ENCODE assay signal across 8 cellular contexts in the genomic region with DNA sequence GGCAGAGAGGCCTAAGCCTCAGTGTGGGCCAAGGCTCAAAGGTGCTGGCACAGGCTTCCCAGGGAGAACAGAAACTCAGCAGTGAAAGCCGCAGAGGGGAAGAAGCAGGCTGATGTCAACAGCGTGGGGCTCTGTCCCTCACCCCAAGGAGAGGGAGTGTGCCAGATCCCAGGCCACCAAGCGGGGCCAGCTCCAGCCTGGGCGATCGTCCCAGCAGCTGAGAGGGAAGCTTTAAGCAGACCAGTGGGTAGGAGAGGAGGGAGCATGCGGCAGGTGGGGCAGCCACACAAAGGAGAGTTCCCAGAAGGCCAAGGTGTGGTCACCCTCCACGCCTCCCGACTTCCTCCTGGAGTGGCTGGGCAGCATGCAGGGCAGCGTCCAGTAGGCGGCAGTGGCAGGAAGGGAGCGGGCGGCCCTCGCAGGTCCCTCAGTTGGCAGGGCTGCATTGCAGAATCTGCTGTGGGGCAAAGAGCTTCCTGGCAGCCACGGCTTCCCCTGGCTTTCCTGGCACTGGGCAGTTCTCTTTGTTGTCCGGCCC. TPM values are rescaled to one million over a fixed set of nuclear protein-coding genes. Genes with fewer than 3 reads are reported as not detected.
DNase-seq lines count a peak whose midpoint lies in the region; ATAC-seq, FAIRE-seq and TF ChIP-seq lines count a peak whose summit lies in the region.

No MANE protein-coding gene starts in this region.

- no peaks in the 10 kb centered on the region for H3K27me3 Mint-ChIP-seq in activated T-helper 17 cell treated with anti-CD3 and anti-CD28 coated beads, Interleukin-2, amount 50 U/mL, for 72 hours
- no peaks in the 10 kb centered on the region for H3K27me3 Mint-ChIP-seq in effector memory CD8-positive, alpha-beta T cell

- H3K9me3 ChIP-seq in subcutaneous abdominal adipose tissue (ENCODE audit: control insufficient read depth in 5 of 5, low read length in 5 of 5), result no peaks in the 10 kb centered on the region

- TF ChIP-seq RAD21 in Ishikawa (IDR thresholded peaks at IDR 0.05; ENCODE audit: low read depth), result peak; percentile 53; the same call in 1 of the 2 replicates

- peaks cover 29% of the 10 kb centered on the region for H3K4me1 Mint-ChIP-seq in activated T-helper 17 cell treated with anti-CD3 and anti-CD28 coated beads, Interleukin-2, amount 50 U/mL, for 72 hours
- H3K4me1 Mint-ChIP-seq in effector memory CD8-positive, alpha-beta T cell (ENCODE audit: low read depth in 2 of 2), result peaks cover 34 to 38% of the 10 kb centered on the region in 2 donors

- DNase-seq in kidney tubule cell (ENCODE audit: low spot score) (peak; percentile 84), H54 (ENCODE audit: insufficient read length, low spot score) (no peak)
- DNase-seq in effector memory CD8-positive, alpha-beta T cell, result no peak
- DNase-seq in activated CD4-positive, CD25-positive, alpha-beta regulatory T cell treated with anti-CD3 and anti-CD28 coated beads, Interleukin-2, amount 50 U/mL, for 72 hours, result no peak
- no peak for DNase-seq in activated effector memory CD4-positive, alpha-beta T cell treated with anti-CD3 and anti-CD28 coated beads, Interleukin-2, amount 50 U/mL, for 16 hours

- H3K27ac ChIP-seq in subcutaneous abdominal adipose tissue (ENCODE audit: low read depth, low read length), result peak overlapping the region; percentile 79

- H3K4me3 ChIP-seq in subcutaneous abdominal adipose tissue (ENCODE audit: low read depth in 1 of 5, low read length in 5 of 5), result no peak overlapping the region

- no peak for FAIRE-seq in H54 (lab: Jason Lieb, UNC)

- H3K36me3 ChIP-seq in subcutaneous abdominal adipose tissue (ENCODE audit: control insufficient read depth in 5 of 5, insufficient read depth in 5 of 5, low read length in 5 of 5), result peaks cover 0 to 25% (median 19%) of the 10 kb centered on the region in 5 donors

- no peak for ATAC-seq in activated T-helper 17 cell treated with anti-CD3 and anti-CD28 coated beads, Interleukin-2, amount 50 U/mL, for 72 hours (replicated peaks)
- ATAC-seq in effector memory CD8-positive, alpha-beta T cell (replicated peaks), result no peak

- peak overlapping the region; percentile 88 for H3K27ac Mint-ChIP-seq in activated T-helper 17 cell treated with anti-CD3 and anti-CD28 coated beads, Interleukin-2, amount 50 U/mL, for 72 hours
- peak overlapping the region in 1 of 2 donors; percentile 88 for H3K27ac Mint-ChIP-seq in effector memory CD8-positive, alpha-beta T cell

- peaks cover 13 to 70% (median 53%) of the 10 kb centered on the region in 5 donors for H3K4me1 ChIP-seq in subcutaneous abdominal adipose tissue (ENCODE audit: control insufficient read depth in 5 of 5, insufficient read depth in 5 of 5, low read length in 5 of 5)

- H3K4me3 Mint-ChIP-seq in activated T-helper 17 cell treated with anti-CD3 and anti-CD28 coated beads, Interleukin-2, amount 50 U/mL, for 72 hours, result peak overlapping the region; percentile 66
- peak overlapping the region in 1 of 2 donors; percentile 23 for H3K4me3 Mint-ChIP-seq in effector memory CD8-positive, alpha-beta T cell

- H3K36me3 Mint-ChIP-seq in activated T-helper 17 cell treated with anti-CD3 and anti-CD28 coated beads, Interleukin-2, amount 50 U/mL, for 72 hours (ENCODE audit: low read depth), result peaks cover 76% of the 10 kb centered on the region
- H3K36me3 Mint-ChIP-seq in effector memory CD8-positive, alpha-beta T cell (ENCODE audit: insufficient read depth), result peaks cover 32% of the 10 kb centered on the region

- no peaks in the 10 kb centered on the region for H3K27me3 ChIP-seq in subcutaneous abdominal adipose tissue (ENCODE audit: control insufficient read depth in 5 of 5, insufficient read depth in 4 of 5, low read length in 5 of 5)

- no peaks in the 10 kb centered on the region for H3K9me3 Mint-ChIP-seq in activated T-helper 17 cell treated with anti-CD3 and anti-CD28 coated beads, Interleukin-2, amount 50 U/mL, for 72 hours
- no peaks in the 10 kb centered on the region for H3K9me3 Mint-ChIP-seq in effector memory CD8-positive, alpha-beta T cell

- TF ChIP-seq EP300 in Ishikawa (IDR thresholded peaks at IDR 0.05; ENCODE audit: borderline replicate concordance), result 0 out of 2 replicates have a peak, but pooled peaks have one; percentile 13

- H3K9ac ChIP-seq in subcutaneous abdominal adipose tissue (ENCODE audit: low read length in 5 of 5), result peak overlapping the region in 3 of 5 donors; percentile 42 to 68 (median 59)

- no peak for TF ChIP-seq POLR2A in H54 (IDR thresholded peaks at IDR 0.05; ENCODE audit: low read depth, low read length)

TF ChIP-seq in Ishikawa, 13 proteins besides CTCF, POLR2A, EP300 and RAD21:
- TF ChIP-seq TEAD4 (IDR thresholded peaks at IDR 0.05), result no peak
- TF ChIP-seq, protein P1, sequence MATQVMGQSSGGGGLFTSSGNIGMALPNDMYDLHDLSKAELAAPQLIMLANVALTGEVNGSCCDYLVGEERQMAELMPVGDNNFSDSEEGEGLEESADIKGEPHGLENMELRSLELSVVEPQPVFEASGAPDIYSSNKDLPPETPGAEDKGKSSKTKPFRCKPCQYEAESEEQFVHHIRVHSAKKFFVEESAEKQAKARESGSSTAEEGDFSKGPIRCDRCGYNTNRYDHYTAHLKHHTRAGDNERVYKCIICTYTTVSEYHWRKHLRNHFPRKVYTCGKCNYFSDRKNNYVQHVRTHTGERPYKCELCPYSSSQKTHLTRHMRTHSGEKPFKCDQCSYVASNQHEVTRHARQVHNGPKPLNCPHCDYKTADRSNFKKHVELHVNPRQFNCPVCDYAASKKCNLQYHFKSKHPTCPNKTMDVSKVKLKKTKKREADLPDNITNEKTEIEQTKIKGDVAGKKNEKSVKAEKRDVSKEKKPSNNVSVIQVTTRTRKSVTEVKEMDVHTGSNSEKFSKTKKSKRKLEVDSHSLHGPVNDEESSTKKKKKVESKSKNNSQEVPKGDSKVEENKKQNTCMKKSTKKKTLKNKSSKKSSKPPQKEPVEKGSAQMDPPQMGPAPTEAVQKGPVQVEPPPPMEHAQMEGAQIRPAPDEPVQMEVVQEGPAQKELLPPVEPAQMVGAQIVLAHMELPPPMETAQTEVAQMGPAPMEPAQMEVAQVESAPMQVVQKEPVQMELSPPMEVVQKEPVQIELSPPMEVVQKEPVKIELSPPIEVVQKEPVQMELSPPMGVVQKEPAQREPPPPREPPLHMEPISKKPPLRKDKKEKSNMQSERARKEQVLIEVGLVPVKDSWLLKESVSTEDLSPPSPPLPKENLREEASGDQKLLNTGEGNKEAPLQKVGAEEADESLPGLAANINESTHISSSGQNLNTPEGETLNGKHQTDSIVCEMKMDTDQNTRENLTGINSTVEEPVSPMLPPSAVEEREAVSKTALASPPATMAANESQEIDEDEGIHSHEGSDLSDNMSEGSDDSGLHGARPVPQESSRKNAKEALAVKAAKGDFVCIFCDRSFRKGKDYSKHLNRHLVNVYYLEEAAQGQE (IDR thresholded peaks at IDR 0.05; ENCODE audit: low read depth), result no peak
- TF ChIP-seq ZBTB7A (IDR thresholded peaks at IDR 0.05; ENCODE audit: low read depth), result no peak
- TF ChIP-seq, protein P2, sequence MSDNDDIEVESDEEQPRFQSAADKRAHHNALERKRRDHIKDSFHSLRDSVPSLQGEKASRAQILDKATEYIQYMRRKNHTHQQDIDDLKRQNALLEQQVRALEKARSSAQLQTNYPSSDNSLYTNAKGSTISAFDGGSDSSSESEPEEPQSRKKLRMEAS (IDR thresholded peaks at IDR 0.05), result peak; percentile 68
- 0 out of 2 replicates have a peak, but pooled peaks have one; percentile 14 for TF ChIP-seq TCF12 (IDR thresholded peaks at IDR 0.05; ENCODE audit: low read depth)
- TF ChIP-seq CREB1 (IDR thresholded peaks at IDR 0.05; ENCODE audit: low read depth), result no peak
- no peak for TF ChIP-seq TAF1 (IDR thresholded peaks at IDR 0.05; ENCODE audit: low read depth)
- no peak for TF ChIP-seq NFIC (IDR thresholded peaks at IDR 0.05)
- no peak for TF ChIP-seq EGR1 (IDR thresholded peaks at IDR 0.05)
- no peak for TF ChIP-seq FOXM1 (IDR thresholded peaks at IDR 0.05; ENCODE audit: borderline replicate concordance, low read depth)
- TF ChIP-seq, protein P3, sequence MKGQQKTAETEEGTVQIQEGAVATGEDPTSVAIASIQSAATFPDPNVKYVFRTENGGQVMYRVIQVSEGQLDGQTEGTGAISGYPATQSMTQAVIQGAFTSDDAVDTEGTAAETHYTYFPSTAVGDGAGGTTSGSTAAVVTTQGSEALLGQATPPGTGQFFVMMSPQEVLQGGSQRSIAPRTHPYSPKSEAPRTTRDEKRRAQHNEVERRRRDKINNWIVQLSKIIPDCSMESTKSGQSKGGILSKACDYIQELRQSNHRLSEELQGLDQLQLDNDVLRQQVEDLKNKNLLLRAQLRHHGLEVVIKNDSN (IDR thresholded peaks at IDR 0.05), result no peak

RNA-seq across cellular contexts. Expression of a gene that starts 6.0 kb away (rescaled TPM):
- 100 to 1,000 TPM in 1 of 2 donors, 10 to 100 TPM in 1; 90.4 to 118 TPM for total RNA-seq in activated T-helper 17 cell treated with anti-CD3 and anti-CD28 coated beads, Interleukin-2, amount 50 U/mL, for 72 hours

RNA-seq across cellular contexts. Expression of a gene that starts 12.5 kb away (rescaled TPM):
- total RNA-seq in activated T-helper 17 cell treated with anti-CD3 and anti-CD28 coated beads, Interleukin-2, amount 50 U/mL, for 72 hours, result 100 to 1,000 TPM; 149 to 181 TPM

RNA-seq across cellular contexts. Expression of a gene that starts 12.8 kb away (rescaled TPM):
- 10 to 100 TPM; 44.2 to 59.4 TPM for total RNA-seq in activated T-helper 17 cell treated with anti-CD3 and anti-CD28 coated beads, Interleukin-2, amount 50 U/mL, for 72 hours

RNA-seq across cellular contexts. Expression of a gene that starts 28.2 kb away (rescaled TPM):
- under 1 TPM; 0.67 to 0.82 TPM for total RNA-seq in activated T-helper 17 cell treated with anti-CD3 and anti-CD28 coated beads, Interleukin-2, amount 50 U/mL, for 72 hours

RNA-seq across cellular contexts. Expression of a gene that starts 39.7 kb away (rescaled TPM):
- total RNA-seq in activated T-helper 17 cell treated with anti-CD3 and anti-CD28 coated beads, Interleukin-2, amount 50 U/mL, for 72 hours, result 100 to 1,000 TPM in 1 of 2 donors, 10 to 100 TPM in 1; 68.6 to 104 TPM
